30 cellular contexts compared by ENCODE assay signal in the genomic region with DNA sequence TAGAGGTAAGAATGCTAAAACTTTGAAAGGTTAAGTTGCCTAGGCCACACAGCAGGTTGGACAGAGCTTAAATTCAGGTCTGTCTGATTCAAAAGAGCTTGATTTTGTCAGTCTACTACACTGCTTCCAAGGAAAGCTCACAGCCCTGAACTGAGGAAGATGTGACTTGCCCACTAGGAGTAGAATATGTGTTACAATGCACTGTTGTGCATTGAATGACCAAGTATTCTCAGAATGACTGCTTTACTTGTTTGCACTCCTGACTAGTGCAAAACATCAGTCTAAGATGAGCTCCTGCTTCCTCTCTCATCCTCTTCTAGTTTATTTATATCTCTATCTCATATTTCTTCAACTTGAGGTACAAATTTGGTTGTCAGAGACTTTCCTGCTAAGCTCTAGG. TPM values are rescaled to one million over a fixed set of nuclear protein-coding genes. Genes with fewer than 3 reads are reported as not detected.
DNase-seq lines count a peak whose midpoint lies in the region; FAIRE-seq and TF ChIP-seq lines count a peak whose summit lies in the region.
"Had no signal": no experiment of that assay in that cellular context is flagged by ENCODE, and none has a peak within 500 bp of the region (broad histone marks: within the 10 kb centered on the region; RNA-seq: fewer than 3 reads in every experiment).

No MANE protein-coding gene starts in this region.

- no peaks in the 10 kb centered on the region for H3K27me3 ChIP-seq in bronchial epithelial cell (ENCODE audit: control insufficient read depth, insufficient read depth, low read length)
- H3K27me3 ChIP-seq in esophagus muscularis mucosa, result no peaks in the 10 kb centered on the region
- H3K27me3 ChIP-seq: BE2C had no signal

- peak overlapping the region; percentile 19 to 30 (median 26) for H3K27ac ChIP-seq in esophagus muscularis mucosa (replicated peaks in 1 of 4)
- H3K27ac ChIP-seq: BLaER1 had no signal

- intact Hi-C loops in esophagus muscularis mucosa (cut with DNase I), result no loop called here

- in situ Hi-C loops in SK-MEL-5 (cut with HindIII; ENCODE audit: low pct_unique_long_range_greater_than_20kb, low sequenced_read_pairs), result no loop called here

- no peak for TF ChIP-seq POLR2A in esophagus muscularis mucosa (IDR thresholded peaks at IDR 0.05; ENCODE audit: low read depth)

- TF ChIP-seq CTCF in bronchial epithelial cell (IDR thresholded peaks at IDR 0.05; ENCODE audit: insufficient read depth, low read length, severe bottlenecking), result no peak
- TF ChIP-seq CTCF in esophagus muscularis mucosa (IDR thresholded peaks at IDR 0.05), result no peak

- no peaks in the 10 kb centered on the region for H3K9me3 ChIP-seq in esophagus muscularis mucosa
- H3K9me3 ChIP-seq: BE2C, BLaER1 had no signal

- peak; percentile 45 for DNase-seq in SK-MEL-5 (ENCODE audit: low read depth, low spot score)
- DNase-seq in bronchial epithelial cell (ENCODE audit: low read depth), result no peak
- DNase-seq in esophagus muscularis mucosa (ENCODE audit: extremely low spot score), result no peak
- no peak for DNase-seq in T-helper 2 cell
- DNase-seq in GDM1 (lab: John Stamatoyannopoulos, UW), result no peak
- DNase-seq in NCI-H510A treated with DMSO at 0.1 percent for 48 hours (lab: John Stamatoyannopoulos, UW), result no peak
- no peak for DNase-seq in 8988T
- DNase-seq: ACHN; BE2C; C1 segment of cervical spinal cord; CD4-positive, alpha-beta memory T cell; CD4-positive, CD25-positive, alpha-beta regulatory T cell; CD8-positive, alpha-beta memory T cell; COR-L47; DMS 273 treated with DMSO at 0.1 percent for 48 hours; DMS153; DMS53; DMS79; DND-41; EL; GF-D8 had no signal

- H3K4me3 ChIP-seq in bronchial epithelial cell (ENCODE audit: low read depth, low read length) (no peak overlapping the region), esophagus muscularis mucosa (no peak overlapping the region)
- H3K4me3 ChIP-seq: BLaER1 had no signal

- FAIRE-seq in bronchial epithelial cell (lab: Jason Lieb, UNC), result peak; percentile 32
- FAIRE-seq: GM12891, GM19239 had no signal

- no peaks in the 10 kb centered on the region for H3K36me3 ChIP-seq in bronchial epithelial cell (ENCODE audit: control insufficient read depth, insufficient read depth, low read length)
- H3K36me3 ChIP-seq in esophagus muscularis mucosa, result no peaks in the 10 kb centered on the region
- H3K36me3 ChIP-seq: BE2C, BLaER1 had no signal

- H3K4me1 ChIP-seq in esophagus muscularis mucosa, result peaks cover 0 to 56% (median 33%) of the 10 kb centered on the region in 4 donors
- H3K4me1 ChIP-seq: BE2C, BLaER1 had no signal

- no peak for TF ChIP-seq EP300 in esophagus muscularis mucosa (IDR thresholded peaks at IDR 0.05)

RNA-seq across cellular contexts. Expression of a gene that starts 56.2 kb away (rescaled TPM):
- not detected in 2 replicates for total RNA-seq in SK-MEL-5 (2014; rRNA removed; shearing (Covaris generic))
- polyA plus RNA-seq in SK-MEL-5 (2015; cell fraction: cytosol; rRNA removed), result not detected in 2 replicates
- not detected in 2 replicates for polyA plus RNA-seq in SK-MEL-5 (2015; cell fraction: nucleus; rRNA removed)
- total RNA-seq in bronchial epithelial cell (not detected in 2 replicates), esophagus muscularis mucosa (not detected)
- total RNA-seq: A172; A673; CD4-positive, alpha-beta memory T cell; CD4-positive, CD25-positive, alpha-beta regulatory T cell; CD8-positive, alpha-beta memory T cell; Daoy; G401 had no signal
- polyA plus RNA-seq: AG04450; CD14-positive monocyte; CD4-positive, alpha-beta memory T cell; CD4-positive, CD25-positive, alpha-beta regulatory T cell; CD8-positive, alpha-beta memory T cell had no signal
